9 cellular contexts compared by ENCODE assay signal in genomic region chr1:12276225-12276624, GRCh38. TPM values are rescaled to one million over a fixed set of nuclear protein-coding genes. Genes with fewer than 3 reads are reported as not detected.
DNase-seq lines count a peak whose midpoint lies in the region; ATAC-seq and TF ChIP-seq lines count a peak whose summit lies in the region.
"Had no signal": no experiment of that assay in that cellular context is flagged by ENCODE, and none has a peak within 500 bp of the region (broad histone marks: within the 10 kb centered on the region; RNA-seq: fewer than 3 reads in every experiment).

No MANE protein-coding gene starts in this region.

- H3K79me2 ChIP-seq in osteoblast (ENCODE audit: insufficient read depth, low read length) (peaks cover 2% of the 10 kb centered on the region), Karpas-422 (ENCODE audit: low read length) (no peaks in the 10 kb centered on the region; the same call in 1 of the 2 replicates)

- TF ChIP-seq POLR2A in esophagus muscularis mucosa (IDR thresholded peaks at IDR 0.05; ENCODE audit: low read depth), result no peak

- peak overlapping the region in 2 of 4 donors; percentile 14 to 25 for H3K27ac ChIP-seq in esophagus muscularis mucosa (replicated peaks in 1 of 4)
- no peak overlapping the region for H3K27ac ChIP-seq in osteoblast (ENCODE audit: low read depth, low read length)
- no peak overlapping the region for H3K27ac ChIP-seq in Karpas-422 (ENCODE audit: low read length)
- H3K27ac ChIP-seq: SK-N-MC had no signal

- no peak overlapping the region for H3K4me3 ChIP-seq in esophagus muscularis mucosa
- H3K4me3 ChIP-seq in osteoblast (ENCODE audit: insufficient read depth, low read length), result no peak overlapping the region
- H3K4me3 ChIP-seq in Karpas-422 (ENCODE audit: low read length), result no peak overlapping the region
- H3K4me3 ChIP-seq: SK-N-MC had no signal

- TF ChIP-seq CTCF in esophagus muscularis mucosa (IDR thresholded peaks at IDR 0.05), result peak; percentile 58 to 71 (median 61)
- TF ChIP-seq CTCF in osteoblast (IDR thresholded peaks at IDR 0.05; ENCODE audit: extremely low read depth, low read depth, low read length), result peak; percentile 52

- H3K9me3 ChIP-seq in esophagus muscularis mucosa (no peaks in the 10 kb centered on the region), osteoblast (ENCODE audit: low read depth, low read length) (no peaks in the 10 kb centered on the region), Karpas-422 (ENCODE audit: low read length) (no peaks in the 10 kb centered on the region)

- no peak for TF ChIP-seq EP300 in esophagus muscularis mucosa (IDR thresholded peaks at IDR 0.05)

- H3K9ac ChIP-seq in Karpas-422 (ENCODE audit: low read length), result no peak overlapping the region

- no peak overlapping the region for H3K4me2 ChIP-seq in osteoblast (ENCODE audit: insufficient read depth, low read length)
- no peak overlapping the region for H3K4me2 ChIP-seq in Karpas-422 (ENCODE audit: low read depth, low read length, poor library complexity, severe bottlenecking)

- H2AFZ ChIP-seq in osteoblast (ENCODE audit: low read length), result no peak overlapping the region
- H2AFZ ChIP-seq in Karpas-422 (ENCODE audit: low read length), result no peak overlapping the region

- intact Hi-C loops in esophagus muscularis mucosa (cut with DNase I), result loop anchor here (10.0 kb wide), 1 partner anchor 379 kb away; no protein-coding TSS in a partner anchor

- H3K4me1 ChIP-seq in esophagus muscularis mucosa (peaks cover 0 to 22% (median 4%) of the 10 kb centered on the region in 4 donors), osteoblast (ENCODE audit: insufficient read depth, low read length) (no peaks in the 10 kb centered on the region), Karpas-422 (ENCODE audit: low read length) (no peaks in the 10 kb centered on the region)

- ATAC-seq in HG03196 (IDR thresholded peaks at IDR 0.05; ENCODE audit: unreplicated experiment), result no peak

- DNase-seq in EH (ENCODE audit: low read depth) (peak; percentile 42), NCI-H2227 (lab: John Stamatoyannopoulos, UW; ENCODE audit: unreplicated experiment) (peak; percentile 54), esophagus muscularis mucosa (ENCODE audit: extremely low spot score) (no peak), osteoblast (ENCODE audit: insufficient read length, low spot score, missing footprints) (peak; percentile 21), Karpas-422 (no peak), NCI-H774 (lab: John Stamatoyannopoulos, UW) (no peak), cerebellum (ENCODE audit: low spot score) (no peak)

- no peaks in the 10 kb centered on the region for H3K9me2 ChIP-seq in Karpas-422 (replicated peaks; ENCODE audit: insufficient read depth, low read length)

- 75% methylated on average over 7 of the region's 7 CpGs for WGBS in esophagus muscularis mucosa

- H4K20me1 ChIP-seq in osteoblast (ENCODE audit: insufficient read depth, low read length) (no peaks in the 10 kb centered on the region), Karpas-422 (ENCODE audit: insufficient read depth, low read depth, low read length) (no peaks in the 10 kb centered on the region)

- H3K36me3 ChIP-seq in esophagus muscularis mucosa (peaks cover 45 to 95% (median 83%) of the 10 kb centered on the region in 4 donors), osteoblast (ENCODE audit: insufficient read depth, low read length) (peaks cover 49% of the 10 kb centered on the region), Karpas-422 (ENCODE audit: insufficient read depth, low read length) (peaks cover 9% of the 10 kb centered on the region; the same call in 1 of the 2 replicates)

- H3K27me3 ChIP-seq in esophagus muscularis mucosa, result no peaks in the 10 kb centered on the region
- H3K27me3 ChIP-seq in osteoblast (ENCODE audit: insufficient read depth, low read length), result no peaks in the 10 kb centered on the region
- H3K27me3 ChIP-seq in Karpas-422 (ENCODE audit: low read length), result no peaks in the 10 kb centered on the region

RNA-seq across cellular contexts. Expression of gene VPS13D, which starts 46.4 kb away (rescaled TPM):
- 10 to 100 TPM; 67.8 to 93.3 (median 85.4) TPM for total RNA-seq in esophagus muscularis mucosa
- total RNA-seq in osteoblast, result 46.0 and 48.5 TPM in 2 replicates
- 30.9 and 36.2 TPM in 2 replicates for total RNA-seq in Karpas-422 (2014; rRNA removed; shearing (Covaris generic); ENCODE audit: low replicate concordance)
- 60.8 TPM for total RNA-seq in cerebellum

Comparison
In these comparisons a context has a peak if more than half of its experiments do, and no peak if none do; other contexts are left out.
1. DNase-seq: peak in EH (single experiment), NCI-H2227 (single experiment) and osteoblast (single experiment); none in esophagus muscularis mucosa (single experiment), Karpas-422 (single experiment), NCI-H774 (single experiment) and cerebellum (single experiment).